Comparison of ENCODE assay signal across 8 cellular contexts in the genomic region with DNA sequence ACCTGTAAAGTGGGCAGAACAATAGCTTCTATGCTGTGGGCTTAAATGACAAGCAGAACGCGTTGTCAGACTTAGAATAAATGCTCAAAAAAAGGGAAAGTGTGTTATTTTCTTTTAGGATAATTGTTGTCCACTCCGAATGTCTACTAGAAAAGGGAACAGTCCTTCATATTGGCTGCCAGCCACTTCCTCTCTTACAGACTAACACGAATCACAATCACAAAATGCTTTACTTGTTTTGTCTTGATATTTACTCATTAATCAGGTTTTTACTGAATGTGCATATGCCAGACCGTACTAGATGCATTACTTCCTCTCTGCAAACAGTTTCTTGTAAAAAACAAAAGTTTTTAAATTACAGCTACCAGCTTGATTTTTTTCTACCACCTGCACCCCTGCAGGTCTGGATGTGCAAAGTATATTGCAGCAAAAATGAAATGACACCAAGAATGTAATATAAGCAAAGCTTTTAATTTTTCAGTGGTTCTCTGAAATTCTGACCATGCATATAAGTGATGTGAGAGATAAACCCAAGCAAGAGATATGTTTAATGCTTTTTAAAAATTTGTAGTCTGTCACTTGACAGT. TPM values are rescaled to one million over a fixed set of nuclear protein-coding genes. Genes with fewer than 3 reads are reported as not detected.
A peak's percentile ranks its signal among the peaks of the same experiment; 100 is the strongest.
DNase-seq lines count a peak whose midpoint lies in the region; ATAC-seq and TF ChIP-seq lines count a peak whose summit lies in the region.

No MANE protein-coding gene starts in this region.

- H3K79me2 ChIP-seq in parathyroid adenoma, result peaks cover 10% of the 10 kb centered on the region

- no peak for DNase-seq in Panc1 (ENCODE audit: low read depth, low spot score)
- no peak for DNase-seq in AG08395 (ENCODE audit: low spot score)
- no peak for DNase-seq in T1000 (lab: John Stamatoyannopoulos, UW)
- DNase-seq in cerebellum (ENCODE audit: low spot score), result no peak

- H3K36me3 ChIP-seq in Panc1 (ENCODE audit: control insufficient read depth, insufficient read depth, low read length) (no peaks in the 10 kb centered on the region; the same call in 1 of the 2 replicates), endocrine pancreas (ENCODE audit: control insufficient read depth, insufficient read depth, low read length) (no peaks in the 10 kb centered on the region), parathyroid adenoma (ENCODE audit: control insufficient read depth, insufficient read depth, low read length) (no peaks in the 10 kb centered on the region)

- TSS peak; percentile 75 for BruUV-seq in Panc1 (replicated peaks; lab: Mats Ljungman, UMichigan)

- H3K27ac ChIP-seq in Panc1 (ENCODE audit: low read length), result peak overlapping the region; percentile 95
- H3K27ac ChIP-seq in parathyroid adenoma, result peak overlapping the region; percentile 82

- H2AFZ ChIP-seq in parathyroid adenoma, result peak overlapping the region; percentile 99

- POLR2A ChIA-PET in Panc1 (lab: Charles Lee), result no interaction called here

- TF ChIP-seq CTCF in GM12875 (IDR thresholded peaks at IDR 0.05; ENCODE audit: borderline replicate concordance, insufficient read depth, low read depth, low read length) (no peak), Panc1 (IDR thresholded peaks at IDR 0.05) (no peak; the same call in 1 of the 2 replicates), parathyroid adenoma (IDR thresholded peaks at IDR 0.05) (no peak)

- H3K9me3 ChIP-seq in Panc1 (ENCODE audit: control insufficient read depth, insufficient read depth, low read depth, low read length) (no peaks in the 10 kb centered on the region), endocrine pancreas (ENCODE audit: control insufficient read depth, low read length) (no peaks in the 10 kb centered on the region), parathyroid adenoma (ENCODE audit: control insufficient read depth, low read length) (no peaks in the 10 kb centered on the region)

- H3K4me3 ChIP-seq in GM12875 (ENCODE audit: low read depth, low read length) (peak overlapping the region; percentile 68), Panc1 (ENCODE audit: low read depth in 2 of 2, low read length in 2 of 2) (peak overlapping the region; percentile 95 to 99), endocrine pancreas (ENCODE audit: control insufficient read depth, insufficient read depth, low read length) (peak overlapping the region; percentile 77), parathyroid adenoma (ENCODE audit: low read depth, low read length) (peak overlapping the region; percentile 84)

- CTCF ChIA-PET in Panc1 (lab: Charles Lee), result no interaction called here

- intact Hi-C loops in Panc1 (cut with micrococcal nuclease; ENCODE audit: unreplicated experiment), result no loop called here

- peaks cover 14% of the 10 kb centered on the region; the same call in 1 of the 2 replicates for H3K4me1 ChIP-seq in Panc1 (ENCODE audit: control insufficient read depth, insufficient read depth, low read length)
- peaks cover 8% of the 10 kb centered on the region for H3K4me1 ChIP-seq in endocrine pancreas (ENCODE audit: control insufficient read depth, insufficient read depth, low read length)
- H3K4me1 ChIP-seq in parathyroid adenoma, result peaks cover 5% of the 10 kb centered on the region

- ATAC-seq in Panc1 (no peak), HG03139 (IDR thresholded peaks at IDR 0.05; ENCODE audit: unreplicated experiment) (no peak)

- in situ Hi-C loops in Panc1 (cut with HindIII; ENCODE audit: low pct_unique_long_range_greater_than_20kb, low sequenced_read_pairs), result no loop called here

- H3K9ac ChIP-seq in endocrine pancreas (ENCODE audit: control insufficient read depth, insufficient read depth, low read length), result peak overlapping the region; percentile 73
- no peak overlapping the region for H3K9ac ChIP-seq in parathyroid adenoma

- H3K27me3 ChIP-seq in Panc1 (ENCODE audit: control insufficient read depth, insufficient read depth, low read length) (no peaks in the 10 kb centered on the region), endocrine pancreas (ENCODE audit: control insufficient read depth, insufficient read depth, low read length) (no peaks in the 10 kb centered on the region), parathyroid adenoma (ENCODE audit: control insufficient read depth, insufficient read depth, low read length) (no peaks in the 10 kb centered on the region)

- H3K4me2 ChIP-seq in parathyroid adenoma (ENCODE audit: low read length), result peak overlapping the region; percentile 63

RNA-seq across cellular contexts. Expression of gene DHX35, which starts 0.8 kb away (rescaled TPM):
- total RNA-seq in Panc1 (2021; ENCODE audit: unreplicated experiment), result 12.2 TPM
- polyA plus RNA-seq in Panc1 (2012; ENCODE audit: insufficient read length), result 8.4 TPM
- 13.1 TPM for total RNA-seq in cerebellum

RNA-seq across cellular contexts. Expression of gene FAM83D, which starts 36.8 kb away (rescaled TPM):
- total RNA-seq in Panc1 (2021; ENCODE audit: unreplicated experiment) (30.9 TPM), cerebellum (5.9 TPM)
- 14.5 TPM for polyA plus RNA-seq in Panc1 (2012; ENCODE audit: insufficient read length)
